Comparison of ENCODE assay signal across 17 cellular contexts in the genomic region with DNA sequence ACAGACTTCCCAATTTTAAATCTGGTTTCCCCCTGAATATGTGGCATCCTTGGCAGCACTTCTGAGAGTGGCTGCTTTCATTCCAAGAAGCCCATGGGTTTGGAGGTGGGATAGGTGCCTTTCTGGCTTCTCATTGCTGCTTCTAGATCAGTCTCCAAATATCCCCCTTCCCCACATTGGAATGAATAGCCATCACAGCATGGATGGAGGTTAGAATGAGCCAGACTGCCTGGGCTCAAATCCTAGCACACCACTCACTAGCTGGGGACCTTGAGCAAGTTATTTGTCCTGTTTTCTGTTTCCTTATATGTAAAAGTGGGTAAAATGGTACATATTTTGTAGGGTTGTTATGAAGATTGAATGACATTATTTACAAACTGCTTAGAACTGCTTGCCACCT. TPM values are rescaled to one million over a fixed set of nuclear protein-coding genes. Genes with fewer than 3 reads are reported as not detected.
DNase-seq lines count a peak whose midpoint lies in the region; ATAC-seq, FAIRE-seq and TF ChIP-seq lines count a peak whose summit lies in the region.
"Had no signal": no experiment of that assay in that cellular context is flagged by ENCODE, and none has a peak within 500 bp of the region (broad histone marks: within the 10 kb centered on the region; RNA-seq: fewer than 3 reads in every experiment).

No MANE protein-coding gene starts in this region.

- H3K27me3 Mint-ChIP-seq in activated CD8-positive, alpha-beta T cell treated with anti-CD3 and anti-CD28 coated beads for 36 hours = peaks cover 3% of the 10 kb centered on the region
- no peaks in the 10 kb centered on the region for H3K27me3 Mint-ChIP-seq in activated CD8-positive, alpha-beta T cell treated with anti-CD3 and anti-CD28 coated beads, Interleukin-2, amount 10 ng/mL, durations not matched to agents 7 days and 5 days (ENCODE audit: low read depth)
- peaks cover 2% of the 10 kb centered on the region; the same call in 1 of the 2 replicates for H3K27me3 Mint-ChIP-seq in WTC11 (ENCODE audit: low read depth)
- H3K27me3 Mint-ChIP-seq: B cell; CD4-positive, alpha-beta T cell had no signal

- no peak for ATAC-seq in activated CD8-positive, alpha-beta T cell treated with anti-CD3 and anti-CD28 coated beads for 36 hours
- no peak for ATAC-seq in activated CD8-positive, alpha-beta T cell treated with anti-CD3 and anti-CD28 coated beads, Interleukin-2, amount 10 ng/mL, durations not matched to agents 7 days and 5 days
- ATAC-seq in WTC11 = peak; percentile 55
- ATAC-seq: A549; CD8-positive, alpha-beta T cell had no signal

- intact Hi-C loops in activated CD8-positive, alpha-beta T cell treated with anti-CD3 and anti-CD28 coated beads for 36 hours (cut with micrococcal nuclease) = loop anchor here (5.0 kb wide), 1 partner anchor 43 kb away; no protein-coding TSS in a partner anchor

- no peak for TF ChIP-seq CTCF in activated CD8-positive, alpha-beta T cell treated with anti-CD3 and anti-CD28 coated beads for 36 hours (IDR thresholded peaks at IDR 0.05)
- TF ChIP-seq CTCF in WTC11 (IDR thresholded peaks at IDR 0.05) = no peak

- no peak overlapping the region for H3K4me3 Mint-ChIP-seq in activated CD8-positive, alpha-beta T cell treated with anti-CD3 and anti-CD28 coated beads for 36 hours
- no peak overlapping the region for H3K4me3 Mint-ChIP-seq in activated CD8-positive, alpha-beta T cell treated with anti-CD3 and anti-CD28 coated beads, Interleukin-2, amount 10 ng/mL, durations not matched to agents 7 days and 5 days
- peak overlapping the region; percentile 5; the same call in 1 of the 2 replicates for H3K4me3 Mint-ChIP-seq in WTC11
- H3K4me3 Mint-ChIP-seq: B cell; CD4-positive, alpha-beta T cell; CD8-positive, alpha-beta T cell had no signal

- peaks cover 45% of the 10 kb centered on the region for H3K4me1 Mint-ChIP-seq in activated CD8-positive, alpha-beta T cell treated with anti-CD3 and anti-CD28 coated beads for 36 hours (ENCODE audit: low read depth)
- peaks cover 47% of the 10 kb centered on the region for H3K4me1 Mint-ChIP-seq in activated CD8-positive, alpha-beta T cell treated with anti-CD3 and anti-CD28 coated beads, Interleukin-2, amount 10 ng/mL, durations not matched to agents 7 days and 5 days (ENCODE audit: low read depth)
- H3K4me1 Mint-ChIP-seq in WTC11 = peaks cover 18% of the 10 kb centered on the region
- H3K4me1 Mint-ChIP-seq: B cell had no signal

- peak overlapping the region; percentile 18 for H3K27ac Mint-ChIP-seq in activated CD8-positive, alpha-beta T cell treated with anti-CD3 and anti-CD28 coated beads for 36 hours
- no peak overlapping the region for H3K27ac Mint-ChIP-seq in activated CD8-positive, alpha-beta T cell treated with anti-CD3 and anti-CD28 coated beads, Interleukin-2, amount 10 ng/mL, durations not matched to agents 7 days and 5 days
- peak overlapping the region; percentile 52; the same call in 1 of the 2 replicates for H3K27ac Mint-ChIP-seq in WTC11
- H3K27ac Mint-ChIP-seq: B cell; CD4-positive, alpha-beta T cell; CD8-positive, alpha-beta T cell had no signal

- peaks cover 56% of the 10 kb centered on the region for H3K36me3 Mint-ChIP-seq in activated CD8-positive, alpha-beta T cell treated with anti-CD3 and anti-CD28 coated beads for 36 hours (ENCODE audit: low read depth)
- H3K36me3 Mint-ChIP-seq in activated CD8-positive, alpha-beta T cell treated with anti-CD3 and anti-CD28 coated beads, Interleukin-2, amount 10 ng/mL, durations not matched to agents 7 days and 5 days (ENCODE audit: low read depth) = peaks cover 64% of the 10 kb centered on the region
- peaks cover 24% of the 10 kb centered on the region for H3K36me3 Mint-ChIP-seq in WTC11

- FAIRE-seq in GM19239 (lab: Jason Lieb, UNC) = no peak
- FAIRE-seq: A549, D721Med, G401.6 had no signal

- CTCF ChIA-PET in activated CD8-positive, alpha-beta T cell treated with anti-CD3 and anti-CD28 coated beads for 36 hours (lab: Charles Lee) = interaction anchor here (0.9 to 6.4 kb wide), 2 partner anchors 13 to 117 kb away, joined by 3 to 41 read pairs; a partner anchor contains a TSS
- CTCF ChIA-PET in activated CD8-positive, alpha-beta T cell treated with anti-CD3 and anti-CD28 coated beads, Interleukin-2, amount 10 ng/mL, durations not matched to agents 7 days and 5 days (lab: Charles Lee) = interaction anchor here (1.8 kb wide), 2 partner anchors 14 to 117 kb away, joined by 4 to 6 read pairs; a partner anchor contains a TSS
- CTCF ChIA-PET in WTC11 (lab: Charles Lee) = interaction anchor here (1.1 to 1.3 kb wide), 2 partner anchors 33 to 176 kb away, joined by 3 to 4 read pairs; no protein-coding TSS in a partner anchor

- no peak for DNase-seq in activated CD8-positive, alpha-beta T cell treated with anti-CD3 and anti-CD28 coated beads for 36 hours
- DNase-seq in activated CD8-positive, alpha-beta T cell treated with anti-CD3 and anti-CD28 coated beads, Interleukin-2, amount 10 ng/mL, durations not matched to agents 7 days and 5 days = no peak
- DNase-seq in WTC11 (ENCODE audit: low spot score) = no peak
- no peak for DNase-seq in GM19239 (ENCODE audit: insufficient read length, low spot score)
- DNase-seq in HT-29 (ENCODE audit: low spot score) = no peak
- DNase-seq: AML-193; Caco-2; Calu3; CD4-positive, alpha-beta T cell; CD8-positive, alpha-beta T cell; DMS79 treated with DMSO at 0.1 percent for 48 hours; GF-D8 had no signal

- H3K9me3 Mint-ChIP-seq in activated CD8-positive, alpha-beta T cell treated with anti-CD3 and anti-CD28 coated beads for 36 hours = peaks cover 17% of the 10 kb centered on the region
- peaks cover 9% of the 10 kb centered on the region for H3K9me3 Mint-ChIP-seq in activated CD8-positive, alpha-beta T cell treated with anti-CD3 and anti-CD28 coated beads, Interleukin-2, amount 10 ng/mL, durations not matched to agents 7 days and 5 days (ENCODE audit: insufficient read depth)
- H3K9me3 Mint-ChIP-seq in WTC11 = peaks cover 16% of the 10 kb centered on the region

- POLR2A ChIA-PET in activated CD8-positive, alpha-beta T cell treated with anti-CD3 and anti-CD28 coated beads for 36 hours (lab: Charles Lee) = interaction anchor here (10.6 kb wide), 1 partner anchor 16 kb away, joined by 102 read pairs; a partner anchor contains a TSS
- POLR2A ChIA-PET in activated CD8-positive, alpha-beta T cell treated with anti-CD3 and anti-CD28 coated beads, Interleukin-2, amount 10 ng/mL, durations not matched to agents 7 days and 5 days (lab: Charles Lee) = no interaction called here
- POLR2A ChIA-PET in WTC11 (lab: Charles Lee) = no interaction called here

TF ChIP-seq in WTC11, 78 proteins besides CTCF, POLR2A, EP300 and RAD21 (continues in another document):
- no peak for TF ChIP-seq NR2C2 (CRISPR knock-in tag; IDR thresholded peaks at IDR 0.05)
- TF ChIP-seq, protein P1, sequence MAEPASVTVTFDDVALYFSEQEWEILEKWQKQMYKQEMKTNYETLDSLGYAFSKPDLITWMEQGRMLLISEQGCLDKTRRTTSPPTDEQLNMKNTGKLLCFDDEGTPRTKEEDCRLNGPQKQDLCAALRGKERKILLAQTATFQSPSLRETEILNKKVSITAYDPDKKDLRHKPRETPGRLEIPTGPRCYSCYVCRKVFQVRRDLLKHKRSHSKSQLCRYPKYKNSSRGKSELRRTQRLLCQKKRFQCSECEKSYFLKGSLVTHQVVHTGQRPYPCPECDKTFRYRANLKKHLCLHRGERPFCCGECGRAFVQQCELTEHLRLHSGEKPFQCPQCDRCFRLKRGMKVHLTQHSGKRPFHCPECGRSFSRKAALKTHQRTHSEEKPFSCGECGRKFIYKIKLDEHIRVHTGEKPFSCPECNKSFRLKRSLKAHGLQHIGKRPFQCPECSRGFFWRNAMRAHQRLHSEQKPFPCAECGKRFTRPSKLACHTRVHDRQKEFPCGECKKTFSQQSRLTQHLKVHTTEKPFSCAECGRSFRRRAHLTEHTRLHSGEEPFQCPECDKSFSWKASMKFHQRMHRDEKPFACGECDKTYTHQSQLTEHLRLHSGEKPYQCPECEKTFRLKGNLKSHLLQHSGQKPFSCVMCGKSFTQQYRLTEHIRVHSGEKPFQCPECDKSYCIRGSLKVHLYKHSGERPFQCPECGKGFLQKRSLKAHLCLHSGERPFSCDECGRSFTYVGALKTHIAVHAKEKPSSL (CRISPR knock-in tag; conservative IDR thresholded peaks at IDR 0.05) = no peak
- TF ChIP-seq ZBTB21 (CRISPR knock-in tag; IDR thresholded peaks at IDR 0.05; ENCODE audit: borderline replicate concordance) = no peak
- TF ChIP-seq ETV6 (CRISPR knock-in tag; IDR thresholded peaks at IDR 0.05) = no peak
- TF ChIP-seq, protein P2, sequence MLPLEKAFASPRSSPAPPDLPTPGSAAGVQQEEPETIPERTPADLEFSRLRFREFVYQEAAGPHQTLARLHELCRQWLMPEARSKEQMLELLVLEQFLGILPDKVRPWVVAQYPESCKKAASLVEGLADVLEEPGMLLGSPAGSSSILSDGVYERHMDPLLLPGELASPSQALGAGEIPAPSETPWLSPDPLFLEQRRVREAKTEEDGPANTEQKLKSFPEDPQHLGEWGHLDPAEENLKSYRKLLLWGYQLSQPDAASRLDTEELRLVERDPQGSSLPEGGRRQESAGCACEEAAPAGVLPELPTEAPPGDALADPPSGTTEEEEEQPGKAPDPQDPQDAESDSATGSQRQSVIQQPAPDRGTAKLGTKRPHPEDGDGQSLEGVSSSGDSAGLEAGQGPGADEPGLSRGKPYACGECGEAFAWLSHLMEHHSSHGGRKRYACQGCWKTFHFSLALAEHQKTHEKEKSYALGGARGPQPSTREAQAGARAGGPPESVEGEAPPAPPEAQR (CRISPR knock-in tag; IDR thresholded peaks at IDR 0.05) = no peak
- TF ChIP-seq, protein P3, sequence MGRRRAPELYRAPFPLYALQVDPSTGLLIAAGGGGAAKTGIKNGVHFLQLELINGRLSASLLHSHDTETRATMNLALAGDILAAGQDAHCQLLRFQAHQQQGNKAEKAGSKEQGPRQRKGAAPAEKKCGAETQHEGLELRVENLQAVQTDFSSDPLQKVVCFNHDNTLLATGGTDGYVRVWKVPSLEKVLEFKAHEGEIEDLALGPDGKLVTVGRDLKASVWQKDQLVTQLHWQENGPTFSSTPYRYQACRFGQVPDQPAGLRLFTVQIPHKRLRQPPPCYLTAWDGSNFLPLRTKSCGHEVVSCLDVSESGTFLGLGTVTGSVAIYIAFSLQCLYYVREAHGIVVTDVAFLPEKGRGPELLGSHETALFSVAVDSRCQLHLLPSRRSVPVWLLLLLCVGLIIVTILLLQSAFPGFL (CRISPR knock-in tag; IDR thresholded peaks at IDR 0.05; ENCODE audit: borderline replicate concordance) = no peak

RNA-seq across cellular contexts. Expression of a gene that starts 13.8 kb away (rescaled TPM):
- total RNA-seq in activated CD8-positive, alpha-beta T cell treated with anti-CD3 and anti-CD28 coated beads for 36 hours = 1 to 10 TPM; 4.8 to 6.5 TPM
- total RNA-seq in activated CD8-positive, alpha-beta T cell treated with anti-CD3 and anti-CD28 coated beads, Interleukin-2, amount 10 ng/mL, durations not matched to agents 7 days and 5 days = 1 to 10 TPM; 1.4 to 1.6 TPM
- not detected in 3 replicates for total RNA-seq in WTC11 (2021)
- not detected in 2 replicates for total RNA-seq in HT-29 (2014; rRNA removed; shearing (Covaris generic))
- total RNA-seq: A172; Caco-2; Calu3; CD8-positive, alpha-beta T cell had no signal

RNA-seq across cellular contexts. Expression of a gene that starts 29.6 kb away (rescaled TPM):
- total RNA-seq in activated CD8-positive, alpha-beta T cell treated with anti-CD3 and anti-CD28 coated beads for 36 hours = 1 to 10 TPM in 1 of 2 experiments, under 1 TPM in 1; 0.72 to 1.4 TPM
- not detected for total RNA-seq in activated CD8-positive, alpha-beta T cell treated with anti-CD3 and anti-CD28 coated beads, Interleukin-2, amount 10 ng/mL, durations not matched to agents 7 days and 5 days
- total RNA-seq in WTC11 (2021) = not detected in 3 replicates
- total RNA-seq in HT-29 (2014; rRNA removed; shearing (Covaris generic)) = not detected in 2 replicates
- total RNA-seq: A172; B cell; Caco-2; Calu3; CD4-positive, alpha-beta T cell; CD8-positive, alpha-beta T cell had no signal
